In genomic region chr11:35173620-35174278, GRCh38 we compare ENCODE assay signal across 1 cellular context.
TF ChIP-seq lines count a peak whose summit lies in the region.

No MANE protein-coding gene starts in this region.

TF ChIP-seq in IMR-90, 13 proteins besides CTCF, POLR2A, EP300 and RAD21 (continued from another document):
- TF ChIP-seq FOS (IDR thresholded peaks at IDR 0.05; ENCODE audit: low read depth, low read length): no peak
- no peak for TF ChIP-seq MAFK (IDR thresholded peaks at IDR 0.05; ENCODE audit: low read depth, low read length)
